In genomic region chr2:67970071-67970470, GRCh38 we compare ENCODE assay signal across 28 cellular contexts.
"Had no signal": no experiment of that assay in that cellular context is flagged by ENCODE, and none has a peak within 500 bp of the region (broad histone marks: within the 10 kb centered on the region; RNA-seq: fewer than 3 reads in every experiment).

No MANE protein-coding gene starts in this region.

- H3K36me3 ChIP-seq: ascending aorta, cardiac muscle cell had no signal

- H3K27ac ChIP-seq: ascending aorta, cardiac muscle cell, VCaP had no signal

- FAIRE-seq: bronchial epithelial cell, TTC549 had no signal

- DNase-seq: activated B cell treated with CpG ODN at 0.5 μM for 24 hours; activated CD4-positive, alpha-beta memory T cell treated with anti-CD3 and anti-CD28 coated beads for 36 hours; activated CD4-positive, alpha-beta T cell treated with anti-CD3 and anti-CD28 coated beads for 4 hours; activated CD4-positive, alpha-beta T cell treated with anti-CD3 and anti-CD28 coated beads, Interleukin-2, amount 10 ng/mL, durations not matched to agents 24 days and 14 days; activated CD4-positive, alpha-beta T cell treated with anti-CD3 and anti-CD28 coated beads, Interleukin-2, amount 50 U/mL, for 1 hour; activated CD4-positive, alpha-beta T cell treated with anti-CD3 and anti-CD28 coated beads, Interleukin-2, amount 50 U/mL, for 4 hours; activated CD4-positive, CD25-positive, alpha-beta regulatory T cell treated with anti-CD3 and anti-CD28 coated beads, Interleukin-2, amount 50 U/mL, for 72 hours; activated CD8-positive, alpha-beta memory T cell treated with anti-CD3 and anti-CD28 coated beads, Interleukin-2, amount 50 U/mL, for 4 hours; activated CD8-positive, alpha-beta T cell treated with anti-CD3 and anti-CD28 coated beads for 36 hours; activated effector memory CD4-positive, alpha-beta T cell treated with Interleukin-2 at 50 U/mL for 16 hours; activated gamma-delta T cell; activated naive CD4-positive, alpha-beta T cell treated with anti-CD3 and anti-CD28 coated beads, Interleukin-2, amount 10 ng/mL, durations not matched to agents 7 days and 5 days; activated naive CD4-positive, alpha-beta T cell treated with Interleukin-2 at 50 U/mL for 16 hours; activated naive CD8-positive, alpha-beta T cell treated with anti-CD3 and anti-CD28 coated beads, Interleukin-2, amount 10 ng/mL, durations not matched to agents 7 days and 5 days; activated naive CD8-positive, alpha-beta T cell treated with anti-CD3 and anti-CD28 coated beads, Interleukin-2, amount 50 U/mL, for 24 hours; activated T-cell treated with anti-CD3 and anti-CD28 coated beads, Interleukin-2, amount 50 U/mL, for 24 hours; activated T-cell treated with anti-CD3 and anti-CD28 coated beads, Interleukin-2, amount 50 U/mL, for 48 hours; amygdala; anterior cingulate cortex; caudate nucleus; cerebellar nuclear complex; T-helper 2 cell; T-helper 9 cell had no signal

- ATAC-seq: activated CD8-positive, alpha-beta T cell treated with anti-CD3 and anti-CD28 coated beads for 36 hours; activated naive CD8-positive, alpha-beta T cell treated with anti-CD3 and anti-CD28 coated beads, Interleukin-2, amount 50 U/mL, for 24 hours had no signal

- H3K4me3 ChIP-seq: ascending aorta, cardiac muscle cell had no signal

- H3K27me3 ChIP-seq: ascending aorta, cardiac muscle cell had no signal

- H3K9me3 ChIP-seq: ascending aorta had no signal
